Comparison of ENCODE assay signal across 10 cellular contexts in the genomic region with DNA sequence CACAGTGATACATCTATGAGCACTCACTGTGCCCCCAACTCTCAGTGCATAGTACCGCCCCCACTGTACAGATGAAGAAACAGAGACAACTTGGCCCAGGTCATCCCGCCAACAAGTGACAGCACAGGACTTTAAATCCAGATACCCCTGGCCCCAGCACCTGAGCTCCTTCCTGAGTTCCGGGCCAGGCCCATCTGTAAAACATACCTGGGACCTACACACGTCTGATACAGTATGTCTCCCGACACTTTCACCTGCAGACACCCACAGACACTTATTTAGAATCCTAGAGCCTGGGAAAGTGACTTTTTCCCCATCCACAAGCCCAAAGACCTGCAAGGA.
DNase-seq lines count a peak whose midpoint lies in the region; ATAC-seq, FAIRE-seq and TF ChIP-seq lines count a peak whose summit lies in the region.
"Had no signal": no experiment of that assay in that cellular context is flagged by ENCODE, and none has a peak within 500 bp of the region (broad histone marks: within the 10 kb centered on the region; RNA-seq: fewer than 3 reads in every experiment).

No MANE protein-coding gene starts in this region.

- no peaks in the 10 kb centered on the region for H3K27me3 Mint-ChIP-seq in mesothelial cell of epicardium (ENCODE audit: low read depth)
- H3K27me3 Mint-ChIP-seq in immature natural killer cell (ENCODE audit: low read depth in 3 of 3): peaks cover 2 to 4% (median 2%) of the 10 kb centered on the region in 3 donors

- H3K27ac Mint-ChIP-seq in mesothelial cell of epicardium (peak overlapping the region; percentile 87), immature natural killer cell (peak overlapping the region in 1 of 6 donors; percentile 34)

- H3K4me1 Mint-ChIP-seq in mesothelial cell of epicardium (peaks cover 40% of the 10 kb centered on the region), immature natural killer cell (peaks cover 25 to 38% of the 10 kb centered on the region in 2 donors)

- POLR2A ChIA-PET in RWPE1 (lab: Yijun Ruan, JAX; ENCODE audit: low non-redundant PET): no interaction called here

- H3K4me3 Mint-ChIP-seq in mesothelial cell of epicardium: no peak overlapping the region
- H3K4me3 Mint-ChIP-seq in immature natural killer cell: no peak overlapping the region

- DNase-seq in RWPE1 (ENCODE audit: low spot score): no peak
- DNase-seq in caudate nucleus (lab: John Stamatoyannopoulos, UW): no peak
- DNase-seq in mesothelial cell of epicardium (ENCODE audit: low spot score in 2 of 2, unreplicated experiment in 2 of 2): no peak
- DNase-seq in immature natural killer cell: no peak
- no peak for DNase-seq in NCI-H524 (lab: John Stamatoyannopoulos, UW)
- DNase-seq in GM12891 (ENCODE audit: insufficient read length, low spot score): no peak
- DNase-seq: GOT3, mesendoderm had no signal

- TF ChIP-seq POLR2A in GM12891 (IDR thresholded peaks at IDR 0.05; ENCODE audit: low read depth, low read length): no peak

- FAIRE-seq in GM12891 (lab: Jason Lieb, UNC): no peak

- ATAC-seq in GM19324 (IDR thresholded peaks at IDR 0.05; ENCODE audit: low FRiP score, unreplicated experiment): no peak

- TF ChIP-seq CTCF in RWPE1 (conservative IDR thresholded peaks at IDR 0.05; ENCODE audit: low read depth): no peak
- TF ChIP-seq CTCF in mesothelial cell of epicardium (IDR thresholded peaks at IDR 0.05; ENCODE audit: unreplicated experiment): no peak

- peak overlapping the region; percentile 89 for H3K27ac ChIP-seq in RWPE1
- H3K27ac ChIP-seq in caudate nucleus (ENCODE audit: low read depth, low read length): peak overlapping the region; percentile 79
- peak overlapping the region; percentile 95 for H3K27ac ChIP-seq in temporal lobe (ENCODE audit: low read depth, low read length)

- peaks cover 4% of the 10 kb centered on the region for H3K36me3 Mint-ChIP-seq in mesothelial cell of epicardium
- H3K36me3 Mint-ChIP-seq in immature natural killer cell: no peaks in the 10 kb centered on the region

- H3K9me3 Mint-ChIP-seq in mesothelial cell of epicardium (no peaks in the 10 kb centered on the region), immature natural killer cell (no peaks in the 10 kb centered on the region)

- CTCF ChIA-PET in RWPE1 (lab: Yijun Ruan, JAX): no interaction called here

TF ChIP-seq in GM12891, 5 proteins besides CTCF, POLR2A, EP300 and RAD21:
- TF ChIP-seq POLR2AphosphoS5 (IDR thresholded peaks at IDR 0.05; ENCODE audit: low read depth, low read length): no peak
- TF ChIP-seq TAF1 (IDR thresholded peaks at IDR 0.05; ENCODE audit: low read depth, low read length): no peak
- TF ChIP-seq SPI1 (IDR thresholded peaks at IDR 0.05; ENCODE audit: low read depth, low read length): no peak
- no peak for TF ChIP-seq POU2F2 (IDR thresholded peaks at IDR 0.05; ENCODE audit: low read depth, low read length)
- TF ChIP-seq PAX5 (IDR thresholded peaks at IDR 0.05; ENCODE audit: insufficient read depth, low read length, severe bottlenecking): no peak
TF ChIP-seq in GM12891: peak in this region for 0.
